ENCODE assay signal across 8 cellular contexts in genomic region chr2:88627856-88628568, GRCh38. TPM values are rescaled to one million over a fixed set of nuclear protein-coding genes. Genes with fewer than 3 reads are reported as not detected.
A peak's percentile ranks its signal among the peaks of the same experiment; 100 is the strongest.
DNase-seq lines count a peak whose midpoint lies in the region; ATAC-seq, FAIRE-seq and TF ChIP-seq lines count a peak whose summit lies in the region.

No MANE protein-coding gene starts in this region.

- no peaks in the 10 kb centered on the region for H3K27me3 Mint-ChIP-seq in type B pancreatic cell

- H3K9me3 ChIP-seq in pancreas = no peaks in the 10 kb centered on the region

- H3K4me1 Mint-ChIP-seq in type B pancreatic cell (ENCODE audit: unreplicated experiment) = peaks cover 4% of the 10 kb centered on the region

- H3K9me3 Mint-ChIP-seq in type B pancreatic cell = no peaks in the 10 kb centered on the region

- peak overlapping the region; percentile 89 to 100 (median 96) for H3K27ac ChIP-seq in pancreas

- H3K4me3 Mint-ChIP-seq in type B pancreatic cell = no peak overlapping the region

- peak overlapping the region; percentile 22 to 51 (median 37) for H3K4me3 ChIP-seq in pancreas

- WGBS in pancreas, 2 donors = 1 to 2% methylated on average over 21 of the region's 21 CpGs

- no peak for TF ChIP-seq CTCF in pancreas (IDR thresholded peaks at IDR 0.05)
- TF ChIP-seq CTCF in type B pancreatic cell (conservative IDR thresholded peaks at IDR 0.05) = no peak

- ATAC-seq in GM21360 (IDR thresholded peaks at IDR 0.05; ENCODE audit: unreplicated experiment) = peak; percentile 37
- peak; percentile 64 to 78 (median 68) for ATAC-seq in pancreas

- H3K27ac Mint-ChIP-seq in type B pancreatic cell = no peak overlapping the region

- intact Hi-C loops in pancreas (cut with DNase I) = no loop called here

- DNase-seq in DMS 273 (lab: John Stamatoyannopoulos, UW; ENCODE audit: unreplicated experiment) (peak; percentile 91), HPDE6-E6E7 (ENCODE audit: extremely low spot score) (peak; percentile 60), SHP77 treated with DMSO at 0.1 percent for 48 hours (lab: John Stamatoyannopoulos, UW) (peak; percentile 86), glomerular visceral epithelial cell (ENCODE audit: extremely low spot score) (peak; percentile 87), pancreas (peak; percentile 84 to 91 (median 90)), type B pancreatic cell (ENCODE audit: extremely low spot score, unreplicated experiment) (peak; percentile 75)
- DNase-seq in activated effector memory CD4-positive, alpha-beta T cell treated with anti-CD3 and anti-CD28 coated beads, Interleukin-2, amount 50 U/mL, for 16 hours = peak; percentile 91

- no peaks in the 10 kb centered on the region for H3K36me3 ChIP-seq in pancreas

- no peaks in the 10 kb centered on the region for H3K27me3 ChIP-seq in pancreas

- peaks cover 0 to 28% (median 4%) of the 10 kb centered on the region in 3 donors for H3K4me1 ChIP-seq in pancreas

- no peaks in the 10 kb centered on the region for H3K36me3 Mint-ChIP-seq in type B pancreatic cell

- no peak for FAIRE-seq in pancreas (lab: Jason Lieb, UNC)

RNA-seq across cellular contexts. Expression of gene EIF2AK3, which starts 0.7 kb away (rescaled TPM):
- total RNA-seq in pancreas (10 to 100 TPM; 22.9 to 58.4 (median 29.3) TPM), type B pancreatic cell (ENCODE audit: low replicate concordance) (22.9 and 31.9 TPM in 2 replicates)
- polyA plus RNA-seq in pancreas = 10 to 100 TPM in 1 of 2 donors, 1 to 10 TPM in 1; 6.2 to 21.6 TPM

Comparison
In these comparisons a context has a peak if more than half of its experiments do, and no peak if none do; other contexts are left out.
1. Peak in every context shown above with its lines: DNase-seq, ATAC-seq, H3K4me3 ChIP-seq and H3K27ac ChIP-seq.